ENCODE assay signal across 10 cellular contexts in the genomic region with DNA sequence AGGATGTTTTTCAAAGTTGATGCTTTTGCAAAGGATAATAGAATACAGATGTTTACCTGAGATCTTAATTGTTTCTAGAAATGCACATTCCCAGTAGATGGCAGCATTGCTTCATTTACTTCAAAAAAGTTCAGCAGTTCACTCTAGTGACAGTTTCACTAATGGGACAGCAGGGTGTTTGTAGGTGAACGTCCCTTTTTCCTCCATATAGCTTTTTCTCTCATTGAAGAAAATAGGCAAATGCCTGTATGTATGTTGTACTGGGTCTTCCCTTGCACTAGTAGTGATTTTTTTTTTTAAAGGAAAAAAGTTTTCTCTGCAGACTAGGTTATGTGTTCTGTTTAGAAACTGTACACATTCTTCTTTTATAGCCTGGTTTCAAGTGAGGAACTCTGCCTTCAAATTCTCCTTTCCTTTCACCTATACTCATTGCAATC.
DNase-seq lines count a peak whose midpoint lies in the region; ATAC-seq and TF ChIP-seq lines count a peak whose summit lies in the region.
"Had no signal": no experiment of that assay in that cellular context is flagged by ENCODE, and none has a peak within 500 bp of the region (broad histone marks: within the 10 kb centered on the region; RNA-seq: fewer than 3 reads in every experiment).

No MANE protein-coding gene starts in this region.

- in situ Hi-C loops in gastrocnemius medialis (cut with MboI; ENCODE audit: low sequenced_read_pairs in 4 of 4): loop anchor here in 3 of 4 donors (5.0 to 25.0 kb wide), 2 partner anchors 518 to 587 kb away; no protein-coding TSS in a partner anchor

- peaks cover 11% of the 10 kb centered on the region for H3K27me3 Mint-ChIP-seq in activated CD8-positive, alpha-beta T cell treated with anti-CD3 and anti-CD28 coated beads, Interleukin-2, amount 10 ng/mL, durations not matched to agents 7 days and 5 days (ENCODE audit: low read depth)
- peaks cover 16% of the 10 kb centered on the region for H3K27me3 Mint-ChIP-seq in T-helper 2 cell treated with Interferon-gamma antibody and Interleukin-4, amounts not matched to agents 5 μg/mL and 100 μg/mL, for 36 hours (ENCODE audit: low read depth)

- ATAC-seq in HG02678 (IDR thresholded peaks at IDR 0.05; ENCODE audit: unreplicated experiment) (peak; percentile 41), heart right ventricle (peak in 6 of 8 donors; percentile 45 to 70 (median 56)), gastrocnemius medialis (peak in 1 of 2 donors; percentile 56)
- peak; percentile 72 for ATAC-seq in activated CD8-positive, alpha-beta T cell treated with anti-CD3 and anti-CD28 coated beads, Interleukin-2, amount 10 ng/mL, durations not matched to agents 7 days and 5 days

- H3K4me3 ChIP-seq in BE2C (ENCODE audit: low read depth, low read length): no peak overlapping the region
- no peak overlapping the region for H3K4me3 ChIP-seq in heart right ventricle
- no peak overlapping the region for H3K4me3 ChIP-seq in gastrocnemius medialis
- H3K4me3 ChIP-seq: skin epidermis had no signal

- 0 to 5% methylated on average over 1 of the region's 1 CpG for WGBS in heart right ventricle, 2 donors

- TF ChIP-seq CTCF in BE2C (IDR thresholded peaks at IDR 0.05; ENCODE audit: low read depth, low read length) (peak; percentile 72), GM12872 (IDR thresholded peaks at IDR 0.05; ENCODE audit: insufficient read depth, low read depth, low read length) (peak; percentile 64; the same call in 2 of the 3 replicates), heart right ventricle (IDR thresholded peaks at IDR 0.05) (peak; percentile 35 to 76 (median 64)), gastrocnemius medialis (IDR thresholded peaks at IDR 0.05 in 4 of 5, conservative IDR thresholded peaks at IDR 0.05 in 1 of 5) (peak in 3 of 5 experiments; percentile 43 to 60 (median 51))

- H3K36me3 Mint-ChIP-seq in activated CD8-positive, alpha-beta T cell treated with anti-CD3 and anti-CD28 coated beads, Interleukin-2, amount 10 ng/mL, durations not matched to agents 7 days and 5 days (ENCODE audit: low read depth): no peaks in the 10 kb centered on the region
- no peaks in the 10 kb centered on the region for H3K36me3 Mint-ChIP-seq in T-helper 2 cell treated with Interferon-gamma antibody and Interleukin-4, amounts not matched to agents 5 μg/mL and 100 μg/mL, for 36 hours (ENCODE audit: low read depth)

- H3K27ac Mint-ChIP-seq in activated CD8-positive, alpha-beta T cell treated with anti-CD3 and anti-CD28 coated beads, Interleukin-2, amount 10 ng/mL, durations not matched to agents 7 days and 5 days: no peak overlapping the region
- H3K27ac Mint-ChIP-seq in T-helper 2 cell treated with Interferon-gamma antibody and Interleukin-4, amounts not matched to agents 5 μg/mL and 100 μg/mL, for 36 hours: no peak overlapping the region
- H3K27ac Mint-ChIP-seq: T-helper 1 cell treated with Interleukin-12 subunit alpha and Interleukin-12 subunit beta and Interleukin-4 antibody, amounts not matched to agents 30 μg/mL and 1 μg/mL, for 36 hours had no signal

- H3K4me1 ChIP-seq in BE2C (no peaks in the 10 kb centered on the region), heart right ventricle (peaks cover 0 to 10% (median 0%) of the 10 kb centered on the region in 9 donors), gastrocnemius medialis (no peaks in the 10 kb centered on the region)

- no peak for DNase-seq in BE2C
- peak; percentile 10 for DNase-seq in NCI-H2029 (lab: John Stamatoyannopoulos, UW)
- DNase-seq in activated CD8-positive, alpha-beta T cell treated with anti-CD3 and anti-CD28 coated beads, Interleukin-2, amount 10 ng/mL, durations not matched to agents 7 days and 5 days: peak; percentile 59
- peak in 1 of 2 donors; percentile 20 for DNase-seq in heart right ventricle
- DNase-seq in gastrocnemius medialis: no peak
- DNase-seq in T-helper 2 cell treated with Interferon-gamma antibody and Interleukin-4, amounts not matched to agents 5 μg/mL and 100 μg/mL, for 36 hours (ENCODE audit: low spot score): no peak

- no peaks in the 10 kb centered on the region for H3K9me3 ChIP-seq in BE2C
- H3K9me3 ChIP-seq in heart right ventricle: no peaks in the 10 kb centered on the region
- H3K9me3 ChIP-seq in gastrocnemius medialis: no peaks in the 10 kb centered on the region

- no peaks in the 10 kb centered on the region for H3K9me3 Mint-ChIP-seq in activated CD8-positive, alpha-beta T cell treated with anti-CD3 and anti-CD28 coated beads, Interleukin-2, amount 10 ng/mL, durations not matched to agents 7 days and 5 days (ENCODE audit: insufficient read depth)
- H3K9me3 Mint-ChIP-seq in T-helper 2 cell treated with Interferon-gamma antibody and Interleukin-4, amounts not matched to agents 5 μg/mL and 100 μg/mL, for 36 hours: no peaks in the 10 kb centered on the region
- H3K9me3 Mint-ChIP-seq: T-helper 1 cell treated with Interleukin-12 subunit alpha and Interleukin-12 subunit beta and Interleukin-4 antibody, amounts not matched to agents 30 μg/mL and 1 μg/mL, for 36 hours had no signal

- H3K27ac ChIP-seq in heart right ventricle (no peak overlapping the region), gastrocnemius medialis (no peak overlapping the region)
- H3K27ac ChIP-seq: skin epidermis had no signal

- TF ChIP-seq POLR2A in gastrocnemius medialis (IDR thresholded peaks at IDR 0.05): no peak

- peaks cover 19% of the 10 kb centered on the region for H3K4me1 Mint-ChIP-seq in activated CD8-positive, alpha-beta T cell treated with anti-CD3 and anti-CD28 coated beads, Interleukin-2, amount 10 ng/mL, durations not matched to agents 7 days and 5 days (ENCODE audit: low read depth)
- H3K4me1 Mint-ChIP-seq in T-helper 2 cell treated with Interferon-gamma antibody and Interleukin-4, amounts not matched to agents 5 μg/mL and 100 μg/mL, for 36 hours (ENCODE audit: low read depth): peaks cover 9% of the 10 kb centered on the region

- CTCF ChIA-PET in activated CD8-positive, alpha-beta T cell treated with anti-CD3 and anti-CD28 coated beads, Interleukin-2, amount 10 ng/mL, durations not matched to agents 7 days and 5 days (lab: Charles Lee): interaction anchor here (0.6 to 10.6 kb wide), 31 partner anchors 9 to 571 kb away, joined by 3 to 197 read pairs (median 3); no protein-coding TSS in a partner anchor

- POLR2A ChIA-PET in activated CD8-positive, alpha-beta T cell treated with anti-CD3 and anti-CD28 coated beads, Interleukin-2, amount 10 ng/mL, durations not matched to agents 7 days and 5 days (lab: Charles Lee): interaction anchor here (0.7 kb wide), 1 partner anchor 504 kb away, joined by 5 read pairs; no protein-coding TSS in a partner anchor

- intact Hi-C loops in heart right ventricle (cut with DNase I) (loop anchor here in 3 of 10 donors (2.0 to 5.0 kb wide), 2 partner anchors 518 kb away; no protein-coding TSS in a partner anchor), gastrocnemius medialis (cut with DNase I; ENCODE audit: low total_unique reads) (loop anchor here (2.0 kb wide), 1 partner anchor 518 kb away; no protein-coding TSS in a partner anchor)

- H3K4me3 Mint-ChIP-seq in activated CD8-positive, alpha-beta T cell treated with anti-CD3 and anti-CD28 coated beads, Interleukin-2, amount 10 ng/mL, durations not matched to agents 7 days and 5 days: no peak overlapping the region
- H3K4me3 Mint-ChIP-seq in T-helper 2 cell treated with Interferon-gamma antibody and Interleukin-4, amounts not matched to agents 5 μg/mL and 100 μg/mL, for 36 hours: no peak overlapping the region
- H3K4me3 Mint-ChIP-seq: T-helper 1 cell treated with Interleukin-12 subunit alpha and Interleukin-12 subunit beta and Interleukin-4 antibody, amounts not matched to agents 30 μg/mL and 1 μg/mL, for 36 hours had no signal

- H3K27me3 ChIP-seq in BE2C: peaks cover 17% of the 10 kb centered on the region
- H3K27me3 ChIP-seq in heart right ventricle: peaks cover 0 to 11% (median 0%) of the 10 kb centered on the region in 7 donors
- no peaks in the 10 kb centered on the region for H3K27me3 ChIP-seq in gastrocnemius medialis

- no peaks in the 10 kb centered on the region for H3K36me3 ChIP-seq in BE2C
- H3K36me3 ChIP-seq in heart right ventricle: no peaks in the 10 kb centered on the region
- H3K36me3 ChIP-seq in gastrocnemius medialis: no peaks in the 10 kb centered on the region

Comparison
In these comparisons a context has a peak if more than half of its experiments do, and no peak if none do; other contexts are left out.
1. DNase-seq: peak in NCI-H2029 (single experiment) and activated CD8-positive, alpha-beta T cell treated with anti-CD3 and anti-CD28 coated beads, Interleukin-2, amount 10 ng/mL, durations not matched to agents 7 days and 5 days (single experiment); none in BE2C (single experiment), gastrocnemius medialis (0 of 2) and T-helper 2 cell treated with Interferon-gamma antibody and Interleukin-4, amounts not matched to agents 5 μg/mL and 100 μg/mL, for 36 hours (single experiment).
2. Peak in every context shown above with its lines, with median percentiles within 50 percentile points of each other: CTCF ChIP-seq.